14 cellular contexts compared by ENCODE assay signal in the genomic region with DNA sequence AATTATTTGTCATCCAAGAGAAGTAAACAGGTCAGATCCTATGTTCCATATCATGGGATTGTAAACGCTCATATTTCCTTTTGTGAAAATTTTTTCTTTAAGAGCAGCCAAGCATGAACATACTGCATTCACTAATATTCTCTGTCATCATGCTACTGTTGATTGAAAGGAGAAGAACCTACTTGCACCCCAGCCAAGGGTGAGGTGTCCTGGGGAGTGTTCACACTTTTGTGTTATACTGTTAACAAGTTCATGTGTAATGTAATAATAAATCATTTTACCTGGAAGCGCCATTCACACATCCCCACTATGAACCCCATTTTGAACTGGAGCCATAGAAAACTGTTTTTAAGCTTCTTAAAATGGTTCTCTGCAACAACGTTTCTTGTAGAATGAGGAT. TPM values are rescaled to one million over a fixed set of nuclear protein-coding genes. Genes with fewer than 3 reads are reported as not detected.
"Had no signal": no experiment of that assay in that cellular context is flagged by ENCODE, and none has a peak within 500 bp of the region (broad histone marks: within the 10 kb centered on the region; RNA-seq: fewer than 3 reads in every experiment).

No MANE protein-coding gene starts in this region.

- H3K27me3 ChIP-seq: gastrocnemius medialis had no signal

- H3K36me3 ChIP-seq: gastrocnemius medialis, prostate gland had no signal

- DNase-seq: activated CD8-positive, alpha-beta memory T cell treated with anti-CD3 and anti-CD28 coated beads, Interleukin-2, amount 50 U/mL, for 4 hours; activated CD8-positive, alpha-beta T cell treated with anti-CD3 and anti-CD28 coated beads for 36 hours; activated gamma-delta T cell treated with Interleukin-2 at 50 U/mL for 16 hours; activated naive CD8-positive, alpha-beta T cell treated with anti-CD3 and anti-CD28 coated beads, Interleukin-2, amount 10 ng/mL, durations not matched to agents 7 days and 5 days; activated T-cell treated with anti-CD3 and anti-CD28 coated beads, Interleukin-2, amount 50 U/mL, for 72 hours; aorta; gastrocnemius medialis; left ventricle myocardium superior; stimulated activated CD4-positive, alpha-beta T cell treated with anti-CD3 and anti-CD28 coated beads, Interleukin-12 subunit alpha, Interleukin-12 subunit beta, amount 100 ng/mL, for 4 hours; stimulated activated naive CD4-positive, alpha-beta T cell had no signal

- H3K27ac ChIP-seq: gastrocnemius medialis, prostate gland had no signal

- H3K4me1 ChIP-seq: prostate gland had no signal

- ATAC-seq: activated CD8-positive, alpha-beta T cell treated with anti-CD3 and anti-CD28 coated beads for 36 hours; activated T-cell treated with anti-CD3 and anti-CD28 coated beads, Interleukin-2, amount 50 U/mL, for 72 hours; gastrocnemius medialis; left ventricle myocardium superior; sciatic nerve had no signal

- H3K9me3 ChIP-seq: gastrocnemius medialis, prostate gland had no signal

- H3K4me3 ChIP-seq: gastrocnemius medialis, prostate gland had no signal

RNA-seq across cellular contexts. Expression of a gene that starts 53.6 kb away (rescaled TPM):
- total RNA-seq: activated CD8-positive, alpha-beta T cell treated with anti-CD3 and anti-CD28 coated beads for 36 hours; activated naive CD8-positive, alpha-beta T cell treated with anti-CD3 and anti-CD28 coated beads, Interleukin-2, amount 10 ng/mL, durations not matched to agents 7 days and 5 days; activated T-cell treated with anti-CD3 and anti-CD28 coated beads, Interleukin-2, amount 50 U/mL, for 72 hours; left ventricle myocardium superior; mesenteric fat pad; T-helper 2 cell treated with Interferon-gamma antibody and Interleukin-4, amounts not matched to agents 100 ng/mL and 5 ng/mL, for 36 hours had no signal
